ENCODE assay signal across 8 cellular contexts in the genomic region with DNA sequence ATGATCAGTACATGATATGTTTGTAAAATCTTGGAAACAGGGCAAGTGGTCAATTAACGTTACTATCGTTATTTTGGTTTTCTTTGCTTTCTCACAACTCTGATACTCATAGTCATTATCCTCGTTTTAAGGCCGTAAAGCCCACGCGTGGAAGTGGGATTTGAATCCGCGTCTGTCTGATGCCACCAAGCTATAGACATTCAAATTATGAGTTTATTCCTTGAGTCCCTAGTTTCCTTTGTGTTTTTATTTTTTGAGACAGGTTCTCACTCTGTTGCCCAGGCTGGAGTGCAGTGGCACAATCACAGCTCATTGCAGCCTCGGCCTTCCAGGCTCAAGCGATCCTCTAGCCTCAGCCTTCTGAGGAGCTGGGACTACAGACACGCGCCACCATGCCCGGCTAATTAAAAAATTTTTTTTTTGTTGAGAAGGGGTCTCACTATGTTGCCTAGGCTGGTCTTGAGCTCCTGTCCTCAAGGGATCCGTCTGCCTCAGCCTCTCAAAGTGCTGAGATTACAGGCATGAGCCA. TPM values are rescaled to one million over a fixed set of nuclear protein-coding genes. Genes with fewer than 3 reads are reported as not detected.
DNase-seq lines count a peak whose midpoint lies in the region; FAIRE-seq and TF ChIP-seq lines count a peak whose summit lies in the region.

No MANE protein-coding gene starts in this region.

- peak overlapping the region; percentile 99 to 100 (median 99) for H3K4me3 Mint-ChIP-seq in nephron

- H3K9me3 Mint-ChIP-seq in nephron, result no peaks in the 10 kb centered on the region

- peaks cover 26% of the 10 kb centered on the region for H3K4me1 ChIP-seq in BLaER1

- peak overlapping the region; percentile 93 to 100 (median 99) for H3K27ac Mint-ChIP-seq in nephron

- no peaks in the 10 kb centered on the region; the same call in 1 of the 2 replicates for H3K9me3 ChIP-seq in BLaER1
- H3K9me3 ChIP-seq in MG63, result no peaks in the 10 kb centered on the region

- H3K27me3 ChIP-seq in BLaER1 (no peaks in the 10 kb centered on the region), MG63 (no peaks in the 10 kb centered on the region), dorsolateral prefrontal cortex (no peaks in the 10 kb centered on the region)

- H3K9ac ChIP-seq in BLaER1, result peak overlapping the region; percentile 91

- peaks cover 25% of the 10 kb centered on the region for H3K4me1 Mint-ChIP-seq in nephron

- intact Hi-C loops in dorsolateral prefrontal cortex (cut with DNase I), result loop anchor here in 1 of 2 donors (5.0 kb wide), 1 partner anchor 45 kb away; a partner anchor contains a TSS

- peak overlapping the region; percentile 87 for H3K4me2 ChIP-seq in BLaER1

- H3K36me3 Mint-ChIP-seq in nephron (ENCODE audit: low read depth), result peaks cover 31% of the 10 kb centered on the region

- peaks cover 29% of the 10 kb centered on the region for H4K20me1 ChIP-seq in BLaER1

- TF ChIP-seq CTCF in dorsolateral prefrontal cortex (IDR thresholded peaks at IDR 0.05 in 54 of 56, conservative IDR thresholded peaks at IDR 0.05 in 2 of 56; ENCODE audit: low read depth in 1 of 56, partially characterized antibody in 56 of 56), result no peak
- no peak for TF ChIP-seq CTCF in nephron (IDR thresholded peaks at IDR 0.05; ENCODE audit: unreplicated experiment in 3 of 3)

- H3K27me3 Mint-ChIP-seq in nephron (ENCODE audit: low read depth), result no peaks in the 10 kb centered on the region

- H3K4me3 ChIP-seq in BLaER1 (peak overlapping the region; percentile 84), MG63 (peak overlapping the region; percentile 78), dorsolateral prefrontal cortex (peak overlapping the region; percentile 65 to 100 (median 94))

- peak overlapping the region; percentile 88 for H3K27ac ChIP-seq in BLaER1
- H3K27ac ChIP-seq in dorsolateral prefrontal cortex, result peak overlapping the region in 1 of 59 donors; percentile 85

- FAIRE-seq in RCC 7860 (lab: Jason Lieb, UNC), result no peak

- DNase-seq in MG63, result no peak
- DNase-seq in dorsolateral prefrontal cortex, result no peak
- DNase-seq in NCI-H69 (lab: John Stamatoyannopoulos, UW), result no peak
- DNase-seq in GDM1 (lab: John Stamatoyannopoulos, UW), result no peak
- DNase-seq in superior temporal gyrus (ENCODE audit: extremely low spot score), result no peak
- DNase-seq in RCC 7860 (ENCODE audit: low spot score), result no peak

- H3K36me3 ChIP-seq in BLaER1 (peaks cover 60% of the 10 kb centered on the region), MG63 (peaks cover 59% of the 10 kb centered on the region)

RNA-seq across cellular contexts. Expression of a gene that starts 1.0 kb away (rescaled TPM):
- 96.7 and 108 TPM in 2 replicates for total RNA-seq in MG63 (2014; rRNA removed; shearing (Covaris generic); ENCODE audit: low replicate concordance)
- 100 to 1,000 TPM in 79 of 120 experiments, 10 to 100 TPM in 41; 69.5 to 136 (median 106) TPM for total RNA-seq in dorsolateral prefrontal cortex

RNA-seq across cellular contexts. Expression of a gene that starts 1.2 kb away (rescaled TPM):
- total RNA-seq in MG63 (2014; rRNA removed; shearing (Covaris generic); ENCODE audit: low replicate concordance), result 15.1 and 15.4 TPM in 2 replicates
- total RNA-seq in dorsolateral prefrontal cortex, result 10 to 100 TPM in 112 of 120 experiments, 1 to 10 TPM in 8; 8.2 to 23.7 (median 12.9) TPM

RNA-seq across cellular contexts. Expression of a gene that starts 36.4 kb away (rescaled TPM):
- total RNA-seq in MG63 (2014; rRNA removed; shearing (Covaris generic); ENCODE audit: low replicate concordance), result 38.0 and 39.7 TPM in 2 replicates
- 10 to 100 TPM in 5 of 120 experiments, 1 to 10 TPM in 115; 2.2 to 12.2 (median 6.2) TPM for total RNA-seq in dorsolateral prefrontal cortex

RNA-seq across cellular contexts. Expression of a gene that starts 46.2 kb away (rescaled TPM):
- total RNA-seq in MG63 (2014; rRNA removed; shearing (Covaris generic); ENCODE audit: low replicate concordance), result 103 and 184 TPM in 2 replicates
- 100 to 1,000 TPM in 53 of 120 experiments, 10 to 100 TPM in 67; 48.6 to 136 (median 98.9) TPM for total RNA-seq in dorsolateral prefrontal cortex
